In genomic region chr1:16006010-16006409, GRCh38 we compare ENCODE assay signal across 1 cellular context.
TF ChIP-seq lines count a peak whose summit lies in the region.

No MANE protein-coding gene starts in this region.

TF ChIP-seq in HepG2, 621 proteins besides CTCF, POLR2A, EP300 and RAD21:
- TF ChIP-seq NR2F1 (CRISPR knock-in tag; IDR thresholded peaks at IDR 0.05) (no peak), JUNB (CRISPR knock-in tag; IDR thresholded peaks at IDR 0.05; ENCODE audit: borderline replicate concordance) (no peak), ZNF143 (CRISPR knock-in tag; IDR thresholded peaks at IDR 0.05) (no peak)
